15 cellular contexts compared by ENCODE assay signal in genomic region chr7:37570145-37570544, GRCh38.
"Had no signal": no experiment of that assay in that cellular context is flagged by ENCODE, and none has a peak within 500 bp of the region (broad histone marks: within the 10 kb centered on the region; RNA-seq: fewer than 3 reads in every experiment).

No MANE protein-coding gene starts in this region.

- ATAC-seq: psoas muscle; right lobe of liver; stimulated activated memory B cell treated with anti-CD40 and anti-IgM and Interleukin-4, amounts not matched to agents 10 μg/mL and 1 μg/mL and 100 μg/mL, for 72 hours had no signal

- H3K4me3 ChIP-seq: coronary artery, hepatocyte, psoas muscle, right lobe of liver had no signal

- DNase-seq: effector CD4-positive, alpha-beta T cell; foreskin melanocyte; head of caudate nucleus; kidney glomerular epithelial cell; mesendoderm; naive B cell; occipital lobe; psoas muscle; retina; right lobe of liver; stimulated activated CD4-positive, alpha-beta T cell treated with anti-CD3 and anti-CD28 coated beads, Interleukin-4, amount 100 ng/mL, for 1 hour had no signal

- H3K27ac ChIP-seq: coronary artery, hepatocyte, parathyroid adenoma, psoas muscle, right lobe of liver had no signal

- H3K4me1 ChIP-seq: parathyroid adenoma, psoas muscle, right lobe of liver had no signal

- H3K36me3 ChIP-seq: right lobe of liver had no signal

- H3K27me3 ChIP-seq: hepatocyte, right lobe of liver had no signal

- H3K9me3 ChIP-seq: psoas muscle, right lobe of liver had no signal
